Comparison of ENCODE assay signal across 27 cellular contexts in the genomic region with DNA sequence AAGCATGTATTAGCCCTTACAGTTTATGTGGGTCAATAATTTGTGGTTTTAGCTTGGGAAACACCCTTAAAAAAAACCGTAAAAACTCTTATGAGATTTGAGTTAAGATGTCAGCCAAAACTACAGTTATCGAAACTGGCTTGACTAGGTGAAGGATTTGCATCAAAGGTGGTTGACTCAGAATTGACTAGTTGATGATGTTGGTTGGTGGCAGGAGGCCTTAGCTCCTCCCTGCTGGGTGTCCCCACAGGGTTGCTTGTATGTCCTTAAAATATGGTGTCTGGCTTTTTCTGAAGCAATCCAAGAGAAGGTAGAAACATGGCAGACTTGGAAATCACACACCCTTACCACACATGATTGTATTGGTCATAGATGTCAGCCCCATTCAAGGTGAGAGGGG.
"Had no signal": no experiment of that assay in that cellular context is flagged by ENCODE, and none has a peak within 500 bp of the region (broad histone marks: within the 10 kb centered on the region; RNA-seq: fewer than 3 reads in every experiment).

No MANE protein-coding gene starts in this region.

- H3K4me1 ChIP-seq: stomach, suprapubic skin, testis, thyroid gland, tibial artery, tibial nerve, transverse colon, upper lobe of left lung, upper lobe of right lung, uterus, vagina had no signal

- FAIRE-seq: urothelium cell line had no signal

- H3K4me3 ChIP-seq: stomach, suprapubic skin, testis, thoracic aorta, thyroid gland, tibial artery, tibial nerve, transverse colon, upper lobe of left lung, upper lobe of right lung, uterus, vagina had no signal

- H3K27ac ChIP-seq: stomach, suprapubic skin, testis, thoracic aorta, thyroid gland, tibial artery, tibial nerve, transverse colon, upper lobe of left lung, upper lobe of right lung, uterus, vagina had no signal

- ATAC-seq: stimulated activated effector memory CD8-positive, alpha-beta T cell treated with anti-CD3 and anti-CD28 coated beads, Interleukin-12 subunit alpha, Interleukin-12 subunit beta, amount 100 ng/mL, for 72 hours; stimulated activated memory B cell treated with anti-CD40 and anti-IgM and Interleukin-4, amounts not matched to agents 10 μg/mL and 1 μg/mL and 100 μg/mL, for 72 hours; stimulated activated naive B cell treated with anti-CD40 and anti-IgM and Interleukin-4, amounts not matched to agents 10 μg/mL and 1 μg/mL and 100 μg/mL, for 72 hours; stimulated activated naive CD8-positive, alpha-beta T cell treated with anti-CD3 and anti-CD28 coated beads, Interleukin-15, amount 100 ng/mL, for 72 hours; stimulated activated naive CD8-positive, alpha-beta T cell treated with anti-CD3 and anti-CD28 coated beads, Interleukin-15, Interleukin-2, amounts not matched to agents 100 U/mL and 50 U/mL, for 24 hours; upper lobe of right lung had no signal

- H3K36me3 ChIP-seq: stomach, suprapubic skin, thoracic aorta, thyroid gland, tibial artery, tibial nerve, transverse colon, upper lobe of left lung, upper lobe of right lung, uterus, vagina had no signal

- DNase-seq: stimulated activated CD4-positive, alpha-beta T cell treated with anti-CD3 and anti-CD28 coated beads, Interleukin-2, amount 100 ng/mL, for 48 hours; stimulated activated CD4-positive, alpha-beta T cell treated with anti-CD3 and anti-CD28 coated beads, Interleukin-4, amount 100 ng/mL, for 1 hour; stimulated activated CD4-positive, alpha-beta T cell treated with anti-CD3 and anti-CD28 coated beads, Interleukin-4, amount 100 ng/mL, for 24 hours; stimulated activated CD4-positive, alpha-beta T cell treated with anti-CD3 and anti-CD28 coated beads, Interleukin-4, amount 100 ng/mL, for 4 hours; stimulated activated CD8-positive, alpha-beta memory T cell treated with anti-CD3 and anti-CD28 coated beads, Interleukin-4, amount 100 ng/mL, for 48 hours; stimulated activated naive B cell treated with anti-CD40 and anti-IgM and Interleukin-4, amounts not matched to agents 10 μg/mL and 1 μg/mL and 100 μg/mL, for 72 hours; stimulated activated naive CD4-positive, alpha-beta T cell; stimulated activated naive CD4-positive, alpha-beta T cell treated with Interleukin-2 at 50 U/mL for 16 hours; stimulated activated naive CD8-positive, alpha-beta T cell treated with anti-CD3 and anti-CD28 coated beads, Interleukin-15, amount 100 ng/mL, for 72 hours; stimulated activated naive CD8-positive, alpha-beta T cell treated with anti-CD3 and anti-CD28 coated beads, Interleukin-15, Interleukin-2, amounts not matched to agents 100 U/mL and 50 U/mL, for 24 hours; stomach; substantia nigra; testis; thyroid gland; tibial artery; transverse colon; trophoblast cell; upper lobe of left lung; upper lobe of right lung; uterus had no signal

- H3K9me3 ChIP-seq: stomach, suprapubic skin, testis, thoracic aorta, thyroid gland, tibial artery, tibial nerve, transverse colon, upper lobe of left lung, upper lobe of right lung, uterus, vagina had no signal

- H3K27me3 ChIP-seq: stomach, suprapubic skin, testis, thyroid gland, tibial artery, tibial nerve, transverse colon, upper lobe of left lung, upper lobe of right lung, uterus, vagina had no signal
